ENCODE assay signal across 8 cellular contexts in the genomic region with DNA sequence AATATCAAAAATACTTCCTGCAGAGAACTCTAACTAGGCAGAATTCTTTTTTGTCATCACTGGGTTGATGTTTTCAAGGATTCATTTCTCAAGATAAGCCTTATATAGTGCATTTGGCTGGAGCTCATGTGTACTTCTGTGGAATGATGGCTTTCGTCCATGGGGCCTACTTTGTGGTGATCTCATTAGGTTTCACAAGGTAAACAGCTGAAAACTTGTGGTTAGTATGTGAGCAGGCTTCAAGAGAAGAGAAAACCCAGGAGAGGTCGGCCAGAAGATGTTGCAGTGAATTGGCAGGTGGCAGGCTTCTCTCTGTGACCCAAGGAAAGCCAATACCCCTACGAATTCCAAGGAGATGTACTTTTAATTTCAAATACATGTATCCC.
DNase-seq lines count a peak whose midpoint lies in the region; ATAC-seq and TF ChIP-seq lines count a peak whose summit lies in the region.

No MANE protein-coding gene starts in this region.

- H3K36me3 ChIP-seq in sigmoid colon = no peaks in the 10 kb centered on the region

- H3K27me3 Mint-ChIP-seq in activated T-helper 1 cell treated with anti-CD3 and anti-CD28 coated beads, Interleukin-12 subunit alpha, Interleukin-12 subunit beta, Interleukin-2, Interleukin-4 antibody, amounts not matched to agents 30 ng/mL and 10 ng/mL and 1 ng/mL, durations not matched to agents 14 hours and 24 hours and 36 hours (ENCODE audit: insufficient read depth) = no peaks in the 10 kb centered on the region

- 47 to 54% methylated on average over 3 of the region's 3 CpGs for WGBS in sigmoid colon, 2 donors

- ATAC-seq in GM18909 (IDR thresholded peaks at IDR 0.05; ENCODE audit: poor library complexity, unreplicated experiment) (peak; percentile 92), HG03354 (IDR thresholded peaks at IDR 0.05; ENCODE audit: poor library complexity, severe bottlenecking, unreplicated experiment) (peak; percentile 80), HG02623 (IDR thresholded peaks at IDR 0.05; ENCODE audit: unreplicated experiment) (no peak)

- H3K36me3 Mint-ChIP-seq in activated T-helper 1 cell treated with anti-CD3 and anti-CD28 coated beads, Interleukin-12 subunit alpha, Interleukin-12 subunit beta, Interleukin-2, Interleukin-4 antibody, amounts not matched to agents 30 ng/mL and 10 ng/mL and 1 ng/mL, durations not matched to agents 14 hours and 24 hours and 36 hours (ENCODE audit: low read depth) = peaks cover 12% of the 10 kb centered on the region

- H3K4me1 Mint-ChIP-seq in activated T-helper 1 cell treated with anti-CD3 and anti-CD28 coated beads, Interleukin-12 subunit alpha, Interleukin-12 subunit beta, Interleukin-2, Interleukin-4 antibody, amounts not matched to agents 30 ng/mL and 10 ng/mL and 1 ng/mL, durations not matched to agents 14 hours and 24 hours and 36 hours (ENCODE audit: low read depth) = peaks cover 27% of the 10 kb centered on the region

- H3K27me3 ChIP-seq in sigmoid colon = no peaks in the 10 kb centered on the region

- H3K9me3 Mint-ChIP-seq in activated T-helper 1 cell treated with anti-CD3 and anti-CD28 coated beads, Interleukin-12 subunit alpha, Interleukin-12 subunit beta, Interleukin-2, Interleukin-4 antibody, amounts not matched to agents 30 ng/mL and 10 ng/mL and 1 ng/mL, durations not matched to agents 14 hours and 24 hours and 36 hours = no peaks in the 10 kb centered on the region

- peaks cover 0 to 48% (median 42%) of the 10 kb centered on the region in 4 donors for H3K4me1 ChIP-seq in sigmoid colon

- H3K9me3 ChIP-seq in sigmoid colon = no peaks in the 10 kb centered on the region

- no peak for TF ChIP-seq POLR2A in sigmoid colon (IDR thresholded peaks at IDR 0.05)

- intact Hi-C loops in sigmoid colon (cut with DNase I) = loop anchor here (2.0 kb wide), 1 partner anchor 123 kb away; no protein-coding TSS in a partner anchor
- intact Hi-C loops in activated T-helper 1 cell treated with anti-CD3 and anti-CD28 coated beads, Interleukin-12 subunit alpha, Interleukin-12 subunit beta, Interleukin-2, Interleukin-4 antibody, amounts not matched to agents 30 ng/mL and 10 ng/mL and 1 ng/mL, durations not matched to agents 14 hours and 24 hours and 36 hours (cut with micrococcal nuclease) = loop anchor here (5.0 kb wide), 1 partner anchor 120 kb away; a partner anchor contains a TSS

- H3K27ac Mint-ChIP-seq in activated T-helper 1 cell treated with anti-CD3 and anti-CD28 coated beads, Interleukin-12 subunit alpha, Interleukin-12 subunit beta, Interleukin-2, Interleukin-4 antibody, amounts not matched to agents 30 ng/mL and 10 ng/mL and 1 ng/mL, durations not matched to agents 14 hours and 24 hours and 36 hours = no peak overlapping the region

- DNase-seq in epithelial cell of esophagus (ENCODE audit: low read depth) (peak; percentile 89), sigmoid colon (peak; percentile 86), C1 segment of cervical spinal cord (lab: John Stamatoyannopoulos, UW) (no peak), anterior cingulate cortex (lab: John Stamatoyannopoulos, UW) (no peak)
- DNase-seq in activated T-helper 1 cell treated with anti-CD3 and anti-CD28 coated beads, Interleukin-12 subunit alpha, Interleukin-12 subunit beta, Interleukin-2, Interleukin-4 antibody, amounts not matched to agents 30 ng/mL and 10 ng/mL and 1 ng/mL, durations not matched to agents 14 hours and 24 hours and 36 hours (ENCODE audit: low spot score) = no peak

- H3K4me3 Mint-ChIP-seq in activated T-helper 1 cell treated with anti-CD3 and anti-CD28 coated beads, Interleukin-12 subunit alpha, Interleukin-12 subunit beta, Interleukin-2, Interleukin-4 antibody, amounts not matched to agents 30 ng/mL and 10 ng/mL and 1 ng/mL, durations not matched to agents 14 hours and 24 hours and 36 hours = no peak overlapping the region

- TF ChIP-seq EP300 in sigmoid colon (IDR thresholded peaks at IDR 0.05) = no peak

- TF ChIP-seq CTCF in epithelial cell of esophagus (IDR thresholded peaks at IDR 0.05; ENCODE audit: insufficient read depth, low read depth, low read length, missing control alignments) (no peak), sigmoid colon (IDR thresholded peaks at IDR 0.05) (no peak)

- peak overlapping the region; percentile 71 to 83 (median 76) for H3K27ac ChIP-seq in sigmoid colon

- H3K4me3 ChIP-seq in epithelial cell of esophagus (ENCODE audit: low read length) (no peak overlapping the region), sigmoid colon (no peak overlapping the region)

Comparison
In these comparisons a context has a peak if more than half of its experiments do, and no peak if none do; other contexts are left out.
1. DNase-seq: peak in epithelial cell of esophagus (single experiment) and sigmoid colon (single experiment); none in C1 segment of cervical spinal cord (0 of 14), activated T-helper 1 cell treated with anti-CD3 and anti-CD28 coated beads, Interleukin-12 subunit alpha, Interleukin-12 subunit beta, Interleukin-2, Interleukin-4 antibody, amounts not matched to agents 30 ng/mL and 10 ng/mL and 1 ng/mL, durations not matched to agents 14 hours and 24 hours and 36 hours (single experiment) and anterior cingulate cortex (0 of 58).